In the genomic region with DNA sequence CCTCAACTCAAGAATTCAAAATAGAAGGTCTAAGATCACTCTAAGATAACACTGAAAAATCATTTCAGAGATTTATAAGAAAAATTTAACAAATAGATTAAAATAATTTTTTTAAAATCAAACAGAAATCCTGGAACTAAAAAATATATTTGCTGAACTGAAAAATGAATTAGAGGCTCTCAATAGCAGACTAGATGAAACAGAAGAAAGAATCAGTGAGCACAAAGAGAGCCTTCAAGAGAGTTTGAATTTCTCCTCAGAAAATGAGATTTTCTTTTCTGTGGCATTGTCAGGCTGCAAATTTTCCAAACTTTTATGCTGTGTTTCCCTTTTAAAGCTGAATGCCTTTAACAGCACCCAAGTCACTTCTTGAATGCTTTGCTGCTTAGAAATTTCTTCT, we compare ENCODE assay signal across 34 cellular contexts.
"Had no signal": no experiment of that assay in that cellular context is flagged by ENCODE, and none has a peak within 500 bp of the region (broad histone marks: within the 10 kb centered on the region; RNA-seq: fewer than 3 reads in every experiment).

No MANE protein-coding gene starts in this region.

- DNase-seq: activated B cell treated with CpG ODN at 0.5 μM for 24 hours; activated CD4-positive, alpha-beta memory T cell treated with anti-CD3 and anti-CD28 coated beads for 36 hours; activated CD4-positive, alpha-beta T cell treated with anti-CD3 and anti-CD28 coated beads for 4 hours; activated CD4-positive, alpha-beta T cell treated with anti-CD3 and anti-CD28 coated beads, Interleukin-2, amount 10 ng/mL, durations not matched to agents 24 days and 14 days; activated CD4-positive, alpha-beta T cell treated with anti-CD3 and anti-CD28 coated beads, Interleukin-2, amount 50 U/mL, for 1 hour; activated CD4-positive, alpha-beta T cell treated with anti-CD3 and anti-CD28 coated beads, Interleukin-2, amount 50 U/mL, for 4 hours; activated CD4-positive, CD25-positive, alpha-beta regulatory T cell treated with anti-CD3 and anti-CD28 coated beads, Interleukin-2, amount 50 U/mL, for 72 hours; activated CD8-positive, alpha-beta memory T cell treated with anti-CD3 and anti-CD28 coated beads, Interleukin-2, amount 50 U/mL, for 4 hours; activated CD8-positive, alpha-beta T cell treated with anti-CD3 and anti-CD28 coated beads for 36 hours; activated effector memory CD4-positive, alpha-beta T cell treated with anti-CD3 and anti-CD28 coated beads, Interleukin-2, amount 50 U/mL, for 16 hours; activated gamma-delta T cell treated with Interleukin-2 at 50 U/mL for 16 hours; activated naive CD4-positive, alpha-beta T cell; activated naive CD4-positive, alpha-beta T cell treated with anti-CD3 and anti-CD28 coated beads for 36 hours; activated naive CD4-positive, alpha-beta T cell treated with anti-CD3 and anti-CD28 coated beads, Interleukin-2, amount 50 U/mL, for 16 hours; activated naive CD8-positive, alpha-beta T cell treated with anti-CD3 and anti-CD28 coated beads for 36 hours; activated T-cell treated with anti-CD3 and anti-CD28 coated beads for 4 hours; activated T-cell treated with anti-CD3 and anti-CD28 coated beads, Interleukin-2, amount 50 U/mL, for 1 hour; activated T-cell treated with anti-CD3 and anti-CD28 coated beads, Interleukin-2, amount 50 U/mL, for 4 hours; activated T-cell treated with anti-CD3 and anti-CD28 coated beads, Interleukin-2, amount 50 U/mL, for 72 hours; adrenal gland; amniotic stem cell; aorta; body of pancreas; central memory CD4-positive, alpha-beta T cell; T-helper 1 cell; T-helper 9 cell had no signal

- H3K27me3 ChIP-seq: adrenal gland, body of pancreas, brain microvascular endothelial cell, breast epithelium had no signal

- H3K27ac ChIP-seq: adrenal gland, body of pancreas, brain microvascular endothelial cell, breast epithelium, VCaP had no signal

- H3K36me3 ChIP-seq: adrenal gland, brain microvascular endothelial cell, breast epithelium had no signal

- H3K4me1 ChIP-seq: adrenal gland, body of pancreas, breast epithelium had no signal

- H3K27me3 Mint-ChIP-seq: activated B cell treated with CpG ODN at 0.5 μM for 24 hours; activated CD4-positive, alpha-beta memory T cell treated with anti-CD3 and anti-CD28 coated beads for 36 hours; activated CD4-positive, alpha-beta T cell treated with anti-CD3 and anti-CD28 coated beads, Interleukin-2, amount 10 ng/mL, durations not matched to agents 24 days and 14 days; activated CD8-positive, alpha-beta T cell treated with anti-CD3 and anti-CD28 coated beads for 36 hours; activated naive CD8-positive, alpha-beta T cell treated with anti-CD3 and anti-CD28 coated beads for 36 hours; activated T-helper 17 cell treated with anti-CD3 and anti-CD28 coated beads, Interleukin-2, amount 50 U/mL, for 72 hours had no signal

- H3K36me3 Mint-ChIP-seq: activated CD4-positive, alpha-beta memory T cell treated with anti-CD3 and anti-CD28 coated beads for 36 hours had no signal

- H3K4me3 ChIP-seq: adrenal gland, body of pancreas, breast epithelium had no signal

- H3K4me1 Mint-ChIP-seq: activated B cell treated with CpG ODN at 0.5 μM for 24 hours; activated CD4-positive, alpha-beta T cell treated with anti-CD3 and anti-CD28 coated beads, Interleukin-2, amount 10 ng/mL, durations not matched to agents 24 days and 14 days; activated naive CD8-positive, alpha-beta T cell treated with anti-CD3 and anti-CD28 coated beads for 36 hours; activated T-helper 17 cell treated with anti-CD3 and anti-CD28 coated beads, Interleukin-2, amount 50 U/mL, for 72 hours had no signal

- ATAC-seq: activated CD8-positive, alpha-beta T cell treated with anti-CD3 and anti-CD28 coated beads for 36 hours; activated naive CD4-positive, alpha-beta T cell treated with anti-CD3 and anti-CD28 coated beads, Interleukin-2, amount 50 U/mL, for 72 hours; activated T-cell treated with anti-CD3 and anti-CD28 coated beads, Interleukin-2, amount 50 U/mL, for 4 hours; activated T-cell treated with anti-CD3 and anti-CD28 coated beads, Interleukin-2, amount 50 U/mL, for 72 hours; activated T-helper 17 cell treated with anti-CD3 and anti-CD28 coated beads, Interleukin-2, amount 50 U/mL, for 72 hours; body of pancreas had no signal

- H3K27ac Mint-ChIP-seq: activated B cell treated with CpG ODN at 0.5 μM for 24 hours; activated CD4-positive, alpha-beta memory T cell treated with anti-CD3 and anti-CD28 coated beads for 36 hours; activated CD4-positive, alpha-beta T cell treated with anti-CD3 and anti-CD28 coated beads, Interleukin-2, amount 10 ng/mL, durations not matched to agents 24 days and 14 days; activated CD8-positive, alpha-beta T cell treated with anti-CD3 and anti-CD28 coated beads for 36 hours; activated naive CD4-positive, alpha-beta T cell treated with anti-CD3 and anti-CD28 coated beads for 36 hours; activated naive CD4-positive, alpha-beta T cell treated with anti-CD3 and anti-CD28 coated beads, Interleukin-2, amount 50 U/mL, for 72 hours; activated naive CD8-positive, alpha-beta T cell treated with anti-CD3 and anti-CD28 coated beads for 36 hours; activated T-cell treated with anti-CD3 and anti-CD28 coated beads, Interleukin-2, amount 50 U/mL, for 72 hours; activated T-helper 1 cell treated with anti-CD3 and anti-CD28 coated beads, Interleukin-12 subunit alpha, Interleukin-12 subunit beta, Interleukin-2, Interleukin-4 antibody, amounts not matched to agents 30 ng/mL and 10 ng/mL and 1 ng/mL, durations not matched to agents 14 hours and 24 hours and 36 hours; activated T-helper 17 cell treated with anti-CD3 and anti-CD28 coated beads, Interleukin-2, amount 50 U/mL, for 72 hours; T-helper 1 cell treated with Interleukin-12 subunit alpha and Interleukin-12 subunit beta and Interleukin-4 antibody, amounts not matched to agents 30 μg/mL and 1 μg/mL, for 36 hours; T-helper 2 cell treated with Interferon-gamma antibody and Interleukin-4, amounts not matched to agents 5 μg/mL and 100 μg/mL, for 36 hours had no signal

- H3K9me3 Mint-ChIP-seq: activated CD4-positive, alpha-beta T cell treated with anti-CD3 and anti-CD28 coated beads, Interleukin-2, amount 10 ng/mL, durations not matched to agents 24 days and 14 days had no signal

- H3K4me3 Mint-ChIP-seq: activated B cell treated with CpG ODN at 0.5 μM for 24 hours; activated CD4-positive, alpha-beta memory T cell treated with anti-CD3 and anti-CD28 coated beads for 36 hours; activated CD4-positive, alpha-beta T cell treated with anti-CD3 and anti-CD28 coated beads, Interleukin-2, amount 10 ng/mL, durations not matched to agents 24 days and 14 days; activated CD8-positive, alpha-beta T cell treated with anti-CD3 and anti-CD28 coated beads for 36 hours; activated naive CD4-positive, alpha-beta T cell treated with anti-CD3 and anti-CD28 coated beads for 36 hours; activated naive CD8-positive, alpha-beta T cell treated with anti-CD3 and anti-CD28 coated beads for 36 hours; activated T-cell treated with anti-CD3 and anti-CD28 coated beads, Interleukin-2, amount 50 U/mL, for 4 hours; activated T-cell treated with anti-CD3 and anti-CD28 coated beads, Interleukin-2, amount 50 U/mL, for 72 hours; activated T-helper 1 cell treated with anti-CD3 and anti-CD28 coated beads, Interleukin-12 subunit alpha, Interleukin-12 subunit beta, Interleukin-2, Interleukin-4 antibody, amounts not matched to agents 30 ng/mL and 10 ng/mL and 1 ng/mL, durations not matched to agents 14 hours and 24 hours and 36 hours; activated T-helper 17 cell treated with anti-CD3 and anti-CD28 coated beads, Interleukin-2, amount 50 U/mL, for 72 hours; T-helper 1 cell treated with Interleukin-12 subunit alpha and Interleukin-12 subunit beta and Interleukin-4 antibody, amounts not matched to agents 30 μg/mL and 1 μg/mL, for 36 hours; T-helper 2 cell treated with Interferon-gamma antibody and Interleukin-4, amounts not matched to agents 5 μg/mL and 100 μg/mL, for 36 hours had no signal
